In the genomic region with DNA sequence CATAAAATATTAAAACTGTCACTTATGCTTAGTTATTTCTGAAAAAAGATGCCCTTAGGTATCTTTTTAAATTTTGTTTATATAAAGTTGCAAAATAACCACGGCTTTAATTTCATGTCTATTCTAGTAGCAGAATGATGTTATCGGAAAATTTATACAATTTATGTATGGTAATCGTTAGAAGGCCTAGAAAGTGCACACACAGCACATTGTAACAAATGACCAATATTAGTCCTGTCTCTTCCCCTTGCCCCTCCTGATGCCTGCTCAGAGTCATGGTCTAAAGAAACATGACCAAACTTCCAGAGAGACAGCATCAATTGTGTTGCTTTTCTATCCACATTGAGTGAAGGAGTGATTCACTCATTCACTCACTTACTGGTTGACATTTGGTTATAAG, we compare ENCODE assay signal across 21 cellular contexts.
"Had no signal": no experiment of that assay in that cellular context is flagged by ENCODE, and none has a peak within 500 bp of the region (broad histone marks: within the 10 kb centered on the region; RNA-seq: fewer than 3 reads in every experiment).

No MANE protein-coding gene starts in this region.

- H3K9me3 Mint-ChIP-seq: IgD-negative memory B cell had no signal

- FAIRE-seq: RCC 7860 had no signal

- H3K27ac Mint-ChIP-seq: IgD-negative memory B cell had no signal

- H3K4me3 ChIP-seq: MG63, SJSA1 had no signal

- H3K9me3 ChIP-seq: MG63, SJSA1, SK-N-SH had no signal

- H3K27me3 ChIP-seq: MG63, SJSA1 had no signal

- H3K4me2 ChIP-seq: SK-N-SH had no signal

- DNase-seq: MG63, NCI-H1092, NCI-H1105 treated with DMSO at 0.1 percent for 48 hours, NCI-H1417 treated with DMSO at 0.1 percent for 48 hours, NCI-H146, NCI-H1694 treated with DMSO at 0.1 percent for 48 hours, NCI-H1930, NCI-H2081, NCI-H2107, NCI-H2227 treated with DMSO at 0.1 percent for 48 hours, NCI-H524, NCI-H526 treated with DMSO at 0.1 percent for 48 hours, NCI-H748 treated with DMSO at 0.1 percent for 48 hours, Right ventricle myocardium superior, RPMI8226, SIG-M5, SK-N-SH, SW 1271 had no signal

- H3K9ac ChIP-seq: SK-N-SH had no signal

- H3K36me3 ChIP-seq: MG63, SJSA1 had no signal

- H3K27ac ChIP-seq: SJSA1 had no signal

- H3K36me3 Mint-ChIP-seq: IgD-negative memory B cell had no signal
